ENCODE assay signal across 19 cellular contexts in genomic region chr15:68801572-68802148, GRCh38. TPM values are rescaled to one million over a fixed set of nuclear protein-coding genes. Genes with fewer than 3 reads are reported as not detected.
DNase-seq lines count a peak whose midpoint lies in the region; ATAC-seq and TF ChIP-seq lines count a peak whose summit lies in the region.
"Had no signal": no experiment of that assay in that cellular context is flagged by ENCODE, and none has a peak within 500 bp of the region (broad histone marks: within the 10 kb centered on the region; RNA-seq: fewer than 3 reads in every experiment).

No MANE protein-coding gene starts in this region.

- TF ChIP-seq CTCF in cardiac muscle cell (IDR thresholded peaks at IDR 0.05; ENCODE audit: low read depth, low read length) = no peak
- no peak for TF ChIP-seq CTCF in RWPE1 (conservative IDR thresholded peaks at IDR 0.05; ENCODE audit: low read depth)

- H3K27ac ChIP-seq in cardiac muscle cell (peak overlapping the region; percentile 35), RWPE1 (0 out of 2 replicates have a peak overlapping the region, but pooled peaks have one; percentile 14)
- H3K27ac ChIP-seq: neural progenitor cell, tibial artery had no signal

- H3K4me3 ChIP-seq in cardiac muscle cell = no peak overlapping the region
- H3K4me3 ChIP-seq: heart left ventricle, neural progenitor cell, tibial artery had no signal

- H3K4me3 Mint-ChIP-seq in activated T-helper 1 cell treated with anti-CD3 and anti-CD28 coated beads, Interleukin-12 subunit alpha, Interleukin-12 subunit beta, Interleukin-2, Interleukin-4 antibody, amounts not matched to agents 30 ng/mL and 10 ng/mL and 1 ng/mL, durations not matched to agents 14 hours and 24 hours and 36 hours = no peak overlapping the region
- H3K4me3 Mint-ChIP-seq: activated CD4-positive, alpha-beta memory T cell treated with anti-CD3 and anti-CD28 coated beads, Interleukin-2, amount 10 ng/mL, durations not matched to agents 7 days and 5 days; neural progenitor cell; stimulated activated effector memory CD8-positive, alpha-beta T cell treated with anti-CD3 and anti-CD28 coated beads, Interleukin-12 subunit alpha, Interleukin-12 subunit beta, amount 100 ng/mL, for 72 hours had no signal

- peaks cover 80% of the 10 kb centered on the region for H3K4me1 Mint-ChIP-seq in activated T-helper 1 cell treated with anti-CD3 and anti-CD28 coated beads, Interleukin-12 subunit alpha, Interleukin-12 subunit beta, Interleukin-2, Interleukin-4 antibody, amounts not matched to agents 30 ng/mL and 10 ng/mL and 1 ng/mL, durations not matched to agents 14 hours and 24 hours and 36 hours (ENCODE audit: low read depth)

- no peaks in the 10 kb centered on the region for H3K36me3 ChIP-seq in cardiac muscle cell
- H3K36me3 ChIP-seq: neural progenitor cell, tibial artery had no signal

- no peaks in the 10 kb centered on the region for H3K27me3 Mint-ChIP-seq in activated T-helper 1 cell treated with anti-CD3 and anti-CD28 coated beads, Interleukin-12 subunit alpha, Interleukin-12 subunit beta, Interleukin-2, Interleukin-4 antibody, amounts not matched to agents 30 ng/mL and 10 ng/mL and 1 ng/mL, durations not matched to agents 14 hours and 24 hours and 36 hours (ENCODE audit: insufficient read depth)
- H3K27me3 Mint-ChIP-seq: activated CD4-positive, alpha-beta memory T cell treated with anti-CD3 and anti-CD28 coated beads, Interleukin-2, amount 10 ng/mL, durations not matched to agents 7 days and 5 days had no signal

- H3K4me1 ChIP-seq in cardiac muscle cell (ENCODE audit: low read depth) = peaks cover 31% of the 10 kb centered on the region

- no peaks in the 10 kb centered on the region for H3K9me3 ChIP-seq in cardiac muscle cell (ENCODE audit: low read depth)
- H3K9me3 ChIP-seq: heart left ventricle, tibial artery had no signal

- DNase-seq in cardiac muscle cell (ENCODE audit: low read depth in 1 of 2, low spot score in 1 of 2) (no peak), left cardiac atrium (no peak), RWPE1 (ENCODE audit: low spot score) (no peak), left lobe of liver (ENCODE audit: low spot score) (peak; percentile 43), amygdala (lab: John Stamatoyannopoulos, UW) (no peak), NCI-H187 (lab: John Stamatoyannopoulos, UW) (no peak)
- no peak for DNase-seq in activated T-helper 1 cell treated with anti-CD3 and anti-CD28 coated beads, Interleukin-12 subunit alpha, Interleukin-12 subunit beta, Interleukin-2, Interleukin-4 antibody, amounts not matched to agents 30 ng/mL and 10 ng/mL and 1 ng/mL, durations not matched to agents 14 hours and 24 hours and 36 hours (ENCODE audit: low spot score)
- DNase-seq: ACHN; activated CD4-positive, alpha-beta memory T cell treated with anti-CD3 and anti-CD28 coated beads, Interleukin-2, amount 10 ng/mL, durations not matched to agents 7 days and 5 days; activated effector memory CD4-positive, alpha-beta T cell treated with Interleukin-2 at 50 U/mL for 16 hours; cerebellar nuclear complex; DND-41; heart left ventricle; mesenchymal stem cell; NCI-H1694 treated with DMSO at 0.1 percent for 48 hours had no signal

- POLR2A ChIA-PET in RWPE1 (lab: Yijun Ruan, JAX; ENCODE audit: low non-redundant PET) = no interaction called here

- H3K36me3 Mint-ChIP-seq in activated T-helper 1 cell treated with anti-CD3 and anti-CD28 coated beads, Interleukin-12 subunit alpha, Interleukin-12 subunit beta, Interleukin-2, Interleukin-4 antibody, amounts not matched to agents 30 ng/mL and 10 ng/mL and 1 ng/mL, durations not matched to agents 14 hours and 24 hours and 36 hours (ENCODE audit: low read depth) = peaks cover 26% of the 10 kb centered on the region

- no peaks in the 10 kb centered on the region for H3K9me3 Mint-ChIP-seq in activated T-helper 1 cell treated with anti-CD3 and anti-CD28 coated beads, Interleukin-12 subunit alpha, Interleukin-12 subunit beta, Interleukin-2, Interleukin-4 antibody, amounts not matched to agents 30 ng/mL and 10 ng/mL and 1 ng/mL, durations not matched to agents 14 hours and 24 hours and 36 hours
- H3K9me3 Mint-ChIP-seq: activated CD4-positive, alpha-beta memory T cell treated with anti-CD3 and anti-CD28 coated beads, Interleukin-2, amount 10 ng/mL, durations not matched to agents 7 days and 5 days; neural progenitor cell; stimulated activated effector memory CD8-positive, alpha-beta T cell treated with anti-CD3 and anti-CD28 coated beads, Interleukin-12 subunit alpha, Interleukin-12 subunit beta, amount 100 ng/mL, for 72 hours had no signal

- CTCF ChIA-PET in RWPE1 (lab: Yijun Ruan, JAX) = no interaction called here

- no peak overlapping the region for H3K27ac Mint-ChIP-seq in activated T-helper 1 cell treated with anti-CD3 and anti-CD28 coated beads, Interleukin-12 subunit alpha, Interleukin-12 subunit beta, Interleukin-2, Interleukin-4 antibody, amounts not matched to agents 30 ng/mL and 10 ng/mL and 1 ng/mL, durations not matched to agents 14 hours and 24 hours and 36 hours
- H3K27ac Mint-ChIP-seq: activated CD4-positive, alpha-beta memory T cell treated with anti-CD3 and anti-CD28 coated beads, Interleukin-2, amount 10 ng/mL, durations not matched to agents 7 days and 5 days; neural progenitor cell had no signal

- H3K27me3 ChIP-seq in cardiac muscle cell = no peaks in the 10 kb centered on the region
- H3K27me3 ChIP-seq: heart left ventricle, neural progenitor cell, tibial artery had no signal

- intact Hi-C loops in left cardiac atrium (cut with DNase I) = no loop called here
- intact Hi-C loops in activated T-helper 1 cell treated with anti-CD3 and anti-CD28 coated beads, Interleukin-12 subunit alpha, Interleukin-12 subunit beta, Interleukin-2, Interleukin-4 antibody, amounts not matched to agents 30 ng/mL and 10 ng/mL and 1 ng/mL, durations not matched to agents 14 hours and 24 hours and 36 hours (cut with micrococcal nuclease) = no loop called here

- ATAC-seq in left cardiac atrium = no peak
- ATAC-seq in left lobe of liver = peak; percentile 33
- ATAC-seq in HG03565 (IDR thresholded peaks at IDR 0.05; ENCODE audit: unreplicated experiment) = no peak
- ATAC-seq: heart left ventricle; stimulated activated effector memory CD8-positive, alpha-beta T cell treated with anti-CD3 and anti-CD28 coated beads, Interleukin-12 subunit alpha, Interleukin-12 subunit beta, amount 100 ng/mL, for 72 hours had no signal

RNA-seq across cellular contexts. Expression of gene ANP32A, which starts 19.0 kb away (rescaled TPM):
- total RNA-seq in cardiac muscle cell = 140 and 144 TPM in 2 replicates
- polyA plus RNA-seq in cardiac muscle cell = 278 and 318 TPM in 2 replicates
- total RNA-seq in left cardiac atrium = 100 to 1,000 TPM; 106 to 118 TPM
- total RNA-seq in left lobe of liver = 41.5 TPM
- total RNA-seq in activated T-helper 1 cell treated with anti-CD3 and anti-CD28 coated beads, Interleukin-12 subunit alpha, Interleukin-12 subunit beta, Interleukin-2, Interleukin-4 antibody, amounts not matched to agents 30 ng/mL and 10 ng/mL and 1 ng/mL, durations not matched to agents 14 hours and 24 hours and 36 hours = 275 TPM in 2 replicates
